In genomic region chr15:73873889-73874511, GRCh38 we compare ENCODE assay signal across 8 cellular contexts. TPM values are rescaled to one million over a fixed set of nuclear protein-coding genes. Genes with fewer than 3 reads are reported as not detected.
DNase-seq lines count a peak whose midpoint lies in the region; ATAC-seq and TF ChIP-seq lines count a peak whose summit lies in the region.

No MANE protein-coding gene starts in this region.

- H3K4me1 Mint-ChIP-seq in activated T-cell treated with anti-CD3 and anti-CD28 coated beads, Interleukin-2, amount 50 U/mL, for 4 hours (ENCODE audit: low read depth), result no peaks in the 10 kb centered on the region

- no peak for TF ChIP-seq EP300 in esophagus muscularis mucosa (IDR thresholded peaks at IDR 0.05)

- peaks cover 0 to 3% (median 0%) of the 10 kb centered on the region in 4 donors for H3K9me3 ChIP-seq in esophagus muscularis mucosa
- H3K9me3 ChIP-seq in parathyroid adenoma (ENCODE audit: control insufficient read depth, low read length), result no peaks in the 10 kb centered on the region

- peak; percentile 79 for TF ChIP-seq CTCF in LNCAP (IDR thresholded peaks at IDR 0.05)
- peak; percentile 64 to 66 (median 65) for TF ChIP-seq CTCF in esophagus muscularis mucosa (IDR thresholded peaks at IDR 0.05)
- TF ChIP-seq CTCF in parathyroid adenoma (IDR thresholded peaks at IDR 0.05), result peak; percentile 49

- H3K27ac ChIP-seq in esophagus muscularis mucosa (replicated peaks in 1 of 4) (no peak overlapping the region), parathyroid adenoma (no peak overlapping the region)

- no peak for TF ChIP-seq POLR2A in esophagus muscularis mucosa (IDR thresholded peaks at IDR 0.05; ENCODE audit: low read depth)

- DNase-seq in activated T-cell treated with anti-CD3 and anti-CD28 coated beads for 4 hours (peak; percentile 14), SW480 (ENCODE audit: low spot score) (peak; percentile 51), esophagus muscularis mucosa (ENCODE audit: extremely low spot score) (no peak), NCI-H128 (lab: John Stamatoyannopoulos, UW; ENCODE audit: unreplicated experiment) (no peak)
- DNase-seq in activated T-cell treated with anti-CD3 and anti-CD28 coated beads, Interleukin-2, amount 50 U/mL, for 4 hours, result no peak

- no peak overlapping the region for H3K4me2 ChIP-seq in parathyroid adenoma (ENCODE audit: low read length)

- 38% methylated on average over 6 of the region's 6 CpGs for WGBS in esophagus muscularis mucosa

- H3K27me3 ChIP-seq in esophagus muscularis mucosa (peaks cover 0 to 29% (median 0%) of the 10 kb centered on the region in 4 donors), parathyroid adenoma (ENCODE audit: control insufficient read depth, insufficient read depth, low read length) (no peaks in the 10 kb centered on the region)

- H3K36me3 ChIP-seq in esophagus muscularis mucosa, result no peaks in the 10 kb centered on the region
- H3K36me3 ChIP-seq in parathyroid adenoma (ENCODE audit: control insufficient read depth, insufficient read depth, low read length), result no peaks in the 10 kb centered on the region

- ATAC-seq in activated T-cell treated with anti-CD3 and anti-CD28 coated beads, Interleukin-2, amount 50 U/mL, for 4 hours, result no peak
- ATAC-seq in HG02870 (IDR thresholded peaks at IDR 0.05; ENCODE audit: unreplicated experiment), result no peak

- H3K9ac ChIP-seq in parathyroid adenoma, result no peak overlapping the region

- H3K4me3 Mint-ChIP-seq in activated T-cell treated with anti-CD3 and anti-CD28 coated beads, Interleukin-2, amount 50 U/mL, for 4 hours, result no peak overlapping the region

- H3K79me2 ChIP-seq in parathyroid adenoma, result no peaks in the 10 kb centered on the region

- H3K4me3 ChIP-seq in esophagus muscularis mucosa, result no peak overlapping the region
- H3K4me3 ChIP-seq in parathyroid adenoma (ENCODE audit: low read depth, low read length), result no peak overlapping the region

- intact Hi-C loops in esophagus muscularis mucosa (cut with DNase I), result loop anchor here (2.0 kb wide), 1 partner anchor 35 kb away; no protein-coding TSS in a partner anchor

- H2AFZ ChIP-seq in parathyroid adenoma, result no peak overlapping the region

- no peaks in the 10 kb centered on the region for H3K9me3 Mint-ChIP-seq in activated T-cell treated with anti-CD3 and anti-CD28 coated beads, Interleukin-2, amount 50 U/mL, for 4 hours

- H3K36me3 Mint-ChIP-seq in activated T-cell treated with anti-CD3 and anti-CD28 coated beads, Interleukin-2, amount 50 U/mL, for 4 hours (ENCODE audit: insufficient read depth), result no peaks in the 10 kb centered on the region

- H3K4me1 ChIP-seq in esophagus muscularis mucosa (peaks cover 0 to 6% (median 3%) of the 10 kb centered on the region in 4 donors), parathyroid adenoma (no peaks in the 10 kb centered on the region)

- peaks cover 35% of the 10 kb centered on the region for H3K27me3 Mint-ChIP-seq in activated T-cell treated with anti-CD3 and anti-CD28 coated beads, Interleukin-2, amount 50 U/mL, for 4 hours (ENCODE audit: low read depth)

RNA-seq across cellular contexts. Expression of gene TBC1D21, which starts 0.6 kb away (rescaled TPM):
- not detected for total RNA-seq in activated T-cell treated with anti-CD3 and anti-CD28 coated beads, Interleukin-2, amount 50 U/mL, for 4 hours
- total RNA-seq in esophagus muscularis mucosa, result not detected

RNA-seq across cellular contexts. Expression of gene LOXL1, which starts 52.3 kb away (rescaled TPM):
- 1 to 10 TPM in 1 of 3 donors, under 1 TPM in 2; 0.65 to 1.2 (median 0.81) TPM for total RNA-seq in activated T-cell treated with anti-CD3 and anti-CD28 coated beads, Interleukin-2, amount 50 U/mL, for 4 hours
- total RNA-seq in esophagus muscularis mucosa, result 10 to 100 TPM; 19.7 to 84.3 (median 39.1) TPM

Comparison
In these comparisons a context has a peak if more than half of its experiments do, and no peak if none do; other contexts are left out.
1. DNase-seq: peak in activated T-cell treated with anti-CD3 and anti-CD28 coated beads for 4 hours (single experiment) and SW480 (single experiment); none in activated T-cell treated with anti-CD3 and anti-CD28 coated beads, Interleukin-2, amount 50 U/mL, for 4 hours (single experiment), esophagus muscularis mucosa (single experiment) and NCI-H128 (single experiment).
2. RNA of gene LOXL1, which starts 52.3 kb away (total RNA-seq): 19.7 to 84.3 TPM in esophagus muscularis mucosa; 0.65 to 1.2 TPM in activated T-cell treated with anti-CD3 and anti-CD28 coated beads, Interleukin-2, amount 50 U/mL, for 4 hours; every median in the first group is over 4 times any median in the second.
3. Peak in every context shown above with its lines, with median percentiles within 50 percentile points of each other: CTCF ChIP-seq.